In genomic region chr5:1479581-1480188, GRCh38 we compare ENCODE assay signal across 1 cellular context.
TF ChIP-seq lines count a peak whose summit lies in the region.

No MANE protein-coding gene starts in this region.

TF ChIP-seq in IMR-90, 13 proteins besides CTCF, POLR2A, EP300 and RAD21 (continued from another document):
- TF ChIP-seq, protein P1, sequence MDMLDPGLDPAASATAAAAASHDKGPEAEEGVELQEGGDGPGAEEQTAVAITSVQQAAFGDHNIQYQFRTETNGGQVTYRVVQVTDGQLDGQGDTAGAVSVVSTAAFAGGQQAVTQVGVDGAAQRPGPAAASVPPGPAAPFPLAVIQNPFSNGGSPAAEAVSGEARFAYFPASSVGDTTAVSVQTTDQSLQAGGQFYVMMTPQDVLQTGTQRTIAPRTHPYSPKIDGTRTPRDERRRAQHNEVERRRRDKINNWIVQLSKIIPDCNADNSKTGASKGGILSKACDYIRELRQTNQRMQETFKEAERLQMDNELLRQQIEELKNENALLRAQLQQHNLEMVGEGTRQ (IDR thresholded peaks at IDR 0.05; ENCODE audit: low read depth, low read length), result no peak
- TF ChIP-seq MAFK (IDR thresholded peaks at IDR 0.05; ENCODE audit: low read depth, low read length) (no peak), SMC3 (IDR thresholded peaks at IDR 0.05; ENCODE audit: low read depth, low read length) (peak; percentile 75), MAZ (IDR thresholded peaks at IDR 0.05; ENCODE audit: borderline replicate concordance, low read depth, low read length) (no peak), MXI1 (IDR thresholded peaks at IDR 0.05; ENCODE audit: borderline replicate concordance, low read depth, low read length) (no peak), CEBPB (IDR thresholded peaks at IDR 0.05; ENCODE audit: low read depth, low read length) (peak; percentile 94), CHD1 (IDR thresholded peaks at IDR 0.05; ENCODE audit: low read depth, low read length) (no peak), ELK1 (IDR thresholded peaks at IDR 0.05; ENCODE audit: borderline replicate concordance, low read depth, low read length) (no peak), RFX5 (IDR thresholded peaks at IDR 0.05; ENCODE audit: low read depth, low read length) (no peak), NFE2L2 (IDR thresholded peaks at IDR 0.05; ENCODE audit: low read depth, low read length) (no peak), RCOR1 (IDR thresholded peaks at IDR 0.05; ENCODE audit: insufficient replicate concordance, low read length) (no peak), BHLHE40 (IDR thresholded peaks at IDR 0.05; ENCODE audit: low read depth, low read length) (no peak)
TF ChIP-seq in IMR-90: peak in this region for 2.
